ENCODE assay signal across 13 cellular contexts in genomic region chr6:112232845-112233256, GRCh38. TPM values are rescaled to one million over a fixed set of nuclear protein-coding genes. Genes with fewer than 3 reads are reported as not detected.
DNase-seq lines count a peak whose midpoint lies in the region; ATAC-seq and TF ChIP-seq lines count a peak whose summit lies in the region.
"Had no signal": no experiment of that assay in that cellular context is flagged by ENCODE, and none has a peak within 500 bp of the region (broad histone marks: within the 10 kb centered on the region; RNA-seq: fewer than 3 reads in every experiment).

No MANE protein-coding gene starts in this region.

- no peaks in the 10 kb centered on the region for H3K36me3 ChIP-seq in SK-N-SH (replicated peaks in 1 of 2; ENCODE audit: control insufficient read depth in 1 of 2, insufficient read depth in 2 of 2, low read length in 1 of 2)

- TF ChIP-seq CTCF in AG09319 (IDR thresholded peaks at IDR 0.05; ENCODE audit: low read depth, low read length) (no peak), SK-N-SH (IDR thresholded peaks at IDR 0.05) (no peak), Calu3 (IDR thresholded peaks at IDR 0.05; ENCODE audit: unreplicated experiment) (no peak)

- H3K27ac Mint-ChIP-seq in Calu3 (ENCODE audit: unreplicated experiment) = no peak overlapping the region

- H3K36me3 Mint-ChIP-seq in Calu3 (ENCODE audit: insufficient read depth, unreplicated experiment) = peaks cover 9% of the 10 kb centered on the region

- 0 out of 2 replicates have a peak, but pooled peaks have one; percentile 1 for TF ChIP-seq RAD21 in SK-N-SH (IDR thresholded peaks at IDR 0.05; ENCODE audit: low read length)

- CTCF ChIA-PET in SK-N-SH (lab: Yijun Ruan, JAX) (interaction anchor here (1.0 to 3.7 kb wide), 7 partner anchors 10 to 52 kb away, joined by 3 to 13 read pairs (median 3); no protein-coding TSS in a partner anchor), Calu3 (lab: Charles Lee) (no interaction called here)

- no peaks in the 10 kb centered on the region for H3K9me3 Mint-ChIP-seq in Calu3 (ENCODE audit: low read depth, unreplicated experiment)

- peak overlapping the region; percentile 62 for H3K4me2 ChIP-seq in SK-N-SH

- H3K4me3 Mint-ChIP-seq in Calu3 (ENCODE audit: low read depth, unreplicated experiment) = no peak overlapping the region

- no peaks in the 10 kb centered on the region for H3K27me3 Mint-ChIP-seq in Calu3 (ENCODE audit: unreplicated experiment)

- no peaks in the 10 kb centered on the region for H3K9me3 ChIP-seq in SK-N-SH
- H3K9me3 ChIP-seq: body of pancreas had no signal

- intact Hi-C loops in posterior vena cava (cut with DNase I) (no loop called here), Calu3 (cut with micrococcal nuclease; ENCODE audit: unreplicated experiment) (no loop called here)

- no peaks in the 10 kb centered on the region for H3K9me2 ChIP-seq in SK-N-SH

- H3K79me2 ChIP-seq in SK-N-SH (ENCODE audit: insufficient read depth) = no peaks in the 10 kb centered on the region

- POLR2A ChIA-PET in SK-N-SH (lab: Yijun Ruan, JAX) = interaction anchor here (1.4 kb wide), 1 partner anchor 34 kb away, joined by 8 read pairs; no protein-coding TSS in a partner anchor

- H3K4me1 ChIP-seq in SK-N-SH (ENCODE audit: control insufficient read depth in 1 of 2, insufficient read depth in 2 of 2, low read depth in 1 of 2, low read length in 1 of 2) = peaks cover 23 to 48% of the 10 kb centered on the region in 2 experiments

- no peak overlapping the region for H2AFZ ChIP-seq in SK-N-SH (ENCODE audit: low read depth)

- H3K4me1 Mint-ChIP-seq in Calu3 (ENCODE audit: low read depth, unreplicated experiment) = peaks cover 21% of the 10 kb centered on the region

- BruUV-seq in Calu3 (replicated peaks; lab: Mats Ljungman, UMichigan) = no TSS peak

- H4K20me1 ChIP-seq in SK-N-SH (ENCODE audit: insufficient read depth) = no peaks in the 10 kb centered on the region

- TF ChIP-seq EP300 in SK-N-SH (IDR thresholded peaks at IDR 0.05; ENCODE audit: borderline replicate concordance in 1 of 2, low read depth in 1 of 2, low read length in 1 of 2) = peak; percentile 51 to 71; a peak in 2 of 4 replicates

- H3F3A ChIP-seq in SK-N-SH (replicated peaks; ENCODE audit: insufficient read depth) = peaks cover 18% of the 10 kb centered on the region

- no peaks in the 10 kb centered on the region for H3K27me3 ChIP-seq in SK-N-SH (ENCODE audit: insufficient read depth)
- H3K27me3 ChIP-seq: body of pancreas had no signal

- WGBS in SK-N-SH (ENCODE audit: low lambda C conversion rate) = 8% methylated on average over 5 of the region's 5 CpGs

- no peak for ATAC-seq in GM21786 (IDR thresholded peaks at IDR 0.05; ENCODE audit: unreplicated experiment)
- ATAC-seq in HG02870 (IDR thresholded peaks at IDR 0.05; ENCODE audit: unreplicated experiment) = no peak
- ATAC-seq: body of pancreas, GM12878 had no signal

- DNase-seq in AG09319 (ENCODE audit: extremely low read depth, low read depth) (peak; percentile 71), SK-N-SH (peak; percentile 59), fibroblast of the conjunctiva (ENCODE audit: low read depth) (peak; percentile 82), posterior vena cava (ENCODE audit: low spot score) (peak; percentile 79), NCI-H2171 (lab: John Stamatoyannopoulos, UW) (no peak), Calu3 (no peak)
- DNase-seq: activated CD4-positive, alpha-beta T cell treated with anti-CD3 and anti-CD28 coated beads, Interleukin-2, amount 50 U/mL, for 4 hours; body of pancreas; C1 segment of cervical spinal cord; SIG-M5 had no signal

- H3K4me3 ChIP-seq in SK-N-SH (ENCODE audit: low read depth in 2 of 2, low read length in 1 of 2) = peak overlapping the region; percentile 10 to 16; a peak in 3 of 4 replicates
- H3K4me3 ChIP-seq: body of pancreas, GM12878 had no signal

- peak overlapping the region; percentile 92 to 97 for H3K27ac ChIP-seq in SK-N-SH (ENCODE audit: low read depth in 2 of 2, low read length in 1 of 2)

- H3K9ac ChIP-seq in SK-N-SH = peak overlapping the region; percentile 40; the same call in 1 of the 2 replicates

TF ChIP-seq in SK-N-SH, 30 proteins besides CTCF, POLR2A, EP300 and RAD21:
- TF ChIP-seq FOXJ3 (CRISPR knock-in tag; IDR thresholded peaks at IDR 0.05) = peak; percentile 52; the same call in 1 of the 2 replicates
- TF ChIP-seq NFIC (IDR thresholded peaks at IDR 0.05; ENCODE audit: borderline replicate concordance) = peak; percentile 90
- peak; percentile 74 for TF ChIP-seq GATA2 (CRISPR knock-in tag; IDR thresholded peaks at IDR 0.05)
- TF ChIP-seq JUND (IDR thresholded peaks at IDR 0.05) = peak; percentile 35
- peak; percentile 41; the same call in 1 of the 2 replicates for TF ChIP-seq MXI1 (IDR thresholded peaks at IDR 0.05; ENCODE audit: low read depth, low read length)
- no peak for TF ChIP-seq IRF3 (IDR thresholded peaks at IDR 0.05; ENCODE audit: low read depth, low read length)
- TF ChIP-seq, protein P1, sequence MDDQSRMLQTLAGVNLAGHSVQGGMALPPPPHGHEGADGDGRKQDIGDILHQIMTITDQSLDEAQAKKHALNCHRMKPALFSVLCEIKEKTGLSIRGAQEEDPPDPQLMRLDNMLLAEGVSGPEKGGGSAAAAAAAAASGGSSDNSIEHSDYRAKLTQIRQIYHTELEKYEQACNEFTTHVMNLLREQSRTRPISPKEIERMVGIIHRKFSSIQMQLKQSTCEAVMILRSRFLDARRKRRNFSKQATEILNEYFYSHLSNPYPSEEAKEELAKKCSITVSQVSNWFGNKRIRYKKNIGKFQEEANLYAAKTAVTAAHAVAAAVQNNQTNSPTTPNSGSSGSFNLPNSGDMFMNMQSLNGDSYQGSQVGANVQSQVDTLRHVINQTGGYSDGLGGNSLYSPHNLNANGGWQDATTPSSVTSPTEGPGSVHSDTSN (IDR thresholded peaks at IDR 0.05) = peak; percentile 53; the same call in 1 of the 2 replicates
- no peak for TF ChIP-seq RFX5 (IDR thresholded peaks at IDR 0.05; ENCODE audit: low read length)
- TF ChIP-seq, protein P2, sequence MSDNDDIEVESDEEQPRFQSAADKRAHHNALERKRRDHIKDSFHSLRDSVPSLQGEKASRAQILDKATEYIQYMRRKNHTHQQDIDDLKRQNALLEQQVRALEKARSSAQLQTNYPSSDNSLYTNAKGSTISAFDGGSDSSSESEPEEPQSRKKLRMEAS (IDR thresholded peaks at IDR 0.05; ENCODE audit: low read depth) = 0 out of 2 replicates have a peak, but pooled peaks have one; percentile 15
- peak; percentile 83 for TF ChIP-seq TCF12 (IDR thresholded peaks at IDR 0.05)
- 0 out of 2 replicates have a peak, but pooled peaks have one; percentile 51 for TF ChIP-seq TEAD4 (IDR thresholded peaks at IDR 0.05; ENCODE audit: borderline replicate concordance, insufficient read depth)
- TF ChIP-seq POLR2AphosphoS5 (IDR thresholded peaks at IDR 0.05; ENCODE audit: low read depth, low read length) = peak; percentile 57; the same call in 1 of the 2 replicates
- no peak for TF ChIP-seq GABPA (IDR thresholded peaks at IDR 0.05; ENCODE audit: low read depth)
TF ChIP-seq in SK-N-SH: peak in this region for 10.

RNA-seq across cellular contexts. Expression of gene LAMA4, which starts 21.5 kb away (rescaled TPM):
- polyA plus RNA-seq in SK-N-SH (2012; rRNA removed) = 9.4 and 10.5 TPM in 2 replicates
- 6.9 and 7.5 TPM in 2 replicates for polyA plus RNA-seq in SK-N-SH (2012; cell fraction: cytosol; rRNA removed)
- polyA plus RNA-seq in SK-N-SH (2012; cell fraction: nucleus; rRNA removed) = 14.6 and 14.9 TPM in 2 replicates
- 100 to 1,000 TPM; 189 to 248 TPM for total RNA-seq in posterior vena cava
- total RNA-seq in Calu3 (2022) = 85.8 and 89.9 TPM in 2 replicates

Comparison
In these comparisons a context has a peak if more than half of its experiments do, and no peak if none do; other contexts are left out.
1. DNase-seq: peak in AG09319 (single experiment), SK-N-SH (single experiment), fibroblast of the conjunctiva (single experiment) and posterior vena cava (single experiment); none in NCI-H2171 (single experiment) and Calu3 (single experiment).